9 cellular contexts compared by ENCODE assay signal in genomic region chr1:177355575-177355974, GRCh38.
A peak's percentile ranks its signal among the peaks of the same experiment; 100 is the strongest.
DNase-seq lines count a peak whose midpoint lies in the region; ATAC-seq, FAIRE-seq and TF ChIP-seq lines count a peak whose summit lies in the region.
"Had no signal": no experiment of that assay in that cellular context is flagged by ENCODE, and none has a peak within 500 bp of the region (broad histone marks: within the 10 kb centered on the region; RNA-seq: fewer than 3 reads in every experiment).

No MANE protein-coding gene starts in this region.

- no peak for TF ChIP-seq CTCF in A549 (IDR thresholded peaks at IDR 0.05)

- DNase-seq in A549 (ENCODE audit: low read depth in 1 of 2, low spot score in 1 of 2) (peak in 1 of 2 experiments; percentile 13), RKO (ENCODE audit: low spot score) (peak; percentile 12), iPS DF 6.9 (ENCODE audit: low read depth, low spot score) (peak; percentile 22), T-helper 9 cell (no peak), activated gamma-delta T cell (lab: John Stamatoyannopoulos, UW) (no peak)
- DNase-seq: activated B cell treated with CpG ODN at 0.5 μM for 24 hours had no signal

- no peak for TF ChIP-seq EP300 in A549 (IDR thresholded peaks at IDR 0.05)

- no peak for TF ChIP-seq POLR2A in A549 (IDR thresholded peaks at IDR 0.05; ENCODE audit: low read length)

- peak; percentile 51 to 59 for TF ChIP-seq RAD21 in A549 (conservative IDR thresholded peaks at IDR 0.05 in 1 of 2, IDR thresholded peaks at IDR 0.05 in 1 of 2)

- peak; percentile 84 to 91; a peak in 5 of 6 replicates for ATAC-seq in A549
- ATAC-seq in GM18502 (IDR thresholded peaks at IDR 0.05; ENCODE audit: poor library complexity, unreplicated experiment), result peak; percentile 58
- no peak for ATAC-seq in GM19395 (IDR thresholded peaks at IDR 0.05; ENCODE audit: unreplicated experiment)
- no peak for ATAC-seq in HG02884 (IDR thresholded peaks at IDR 0.05; ENCODE audit: unreplicated experiment)

- no peak for FAIRE-seq in A549 (lab: Jason Lieb, UNC)

- H3K27me3 ChIP-seq in iPS DF 6.9 (ENCODE audit: control insufficient read depth, insufficient read depth, low read length), result no peaks in the 10 kb centered on the region

- H3K9me3 ChIP-seq in A549 (no peaks in the 10 kb centered on the region), iPS DF 6.9 (ENCODE audit: control insufficient read depth, insufficient read depth, low read length) (no peaks in the 10 kb centered on the region)

- H3K36me3 ChIP-seq in iPS DF 6.9 (ENCODE audit: control insufficient read depth, insufficient read depth, low read length), result no peaks in the 10 kb centered on the region

- no peak overlapping the region for H3K4me2 ChIP-seq in A549

- CTCF ChIA-PET in A549 (lab: Yijun Ruan, JAX), result interaction anchor here (0.6 to 1.8 kb wide), 12 partner anchors 8 to 460 kb away, joined by 3 to 12 read pairs (median 3); no protein-coding TSS in a partner anchor

- H3K4me1 ChIP-seq in A549, result no peaks in the 10 kb centered on the region
- peaks cover 4% of the 10 kb centered on the region; the same call in 1 of the 2 replicates for H3K4me1 ChIP-seq in iPS DF 6.9 (ENCODE audit: control insufficient read depth, insufficient read depth, low read length)

- no peak overlapping the region for H3K27ac ChIP-seq in A549
- no peak overlapping the region for H3K27ac ChIP-seq in iPS DF 6.9 (ENCODE audit: low read length)

- POLR2A ChIA-PET in A549 (lab: Yijun Ruan, JAX), result no interaction called here

- H3K4me3 ChIP-seq in A549, result no peak overlapping the region
- H3K4me3 ChIP-seq in iPS DF 6.9 (ENCODE audit: low read length), result no peak overlapping the region

- 0% methylated on average over 2 of the region's 2 CpGs for WGBS in A549 (ENCODE audit: missing lambda C conversion rate)
- no CpG with 5 or more reads among the region's 2 CpGs for WGBS in iPS DF 6.9 (ENCODE audit: insufficient coverage, insufficient read length)

TF ChIP-seq in A549, 52 proteins besides CTCF, POLR2A, EP300 and RAD21:
- TF ChIP-seq GATA3 (IDR thresholded peaks at IDR 0.05; ENCODE audit: borderline replicate concordance) (no peak), SMC3 (IDR thresholded peaks at IDR 0.05) (peak; percentile 60), FOXS1 (CRISPR knock-in tag; IDR thresholded peaks at IDR 0.05) (no peak)

Comparison
In these comparisons a context has a peak if more than half of its experiments do, and no peak if none do; other contexts are left out.
1. ATAC-seq: peak in A549 (2 of 2) and GM18502 (single experiment); none in GM19395 (single experiment) and HG02884 (single experiment).
2. DNase-seq: peak in RKO (single experiment) and iPS DF 6.9 (single experiment); none in T-helper 9 cell (single experiment) and activated gamma-delta T cell (single experiment).